In the genomic region with DNA sequence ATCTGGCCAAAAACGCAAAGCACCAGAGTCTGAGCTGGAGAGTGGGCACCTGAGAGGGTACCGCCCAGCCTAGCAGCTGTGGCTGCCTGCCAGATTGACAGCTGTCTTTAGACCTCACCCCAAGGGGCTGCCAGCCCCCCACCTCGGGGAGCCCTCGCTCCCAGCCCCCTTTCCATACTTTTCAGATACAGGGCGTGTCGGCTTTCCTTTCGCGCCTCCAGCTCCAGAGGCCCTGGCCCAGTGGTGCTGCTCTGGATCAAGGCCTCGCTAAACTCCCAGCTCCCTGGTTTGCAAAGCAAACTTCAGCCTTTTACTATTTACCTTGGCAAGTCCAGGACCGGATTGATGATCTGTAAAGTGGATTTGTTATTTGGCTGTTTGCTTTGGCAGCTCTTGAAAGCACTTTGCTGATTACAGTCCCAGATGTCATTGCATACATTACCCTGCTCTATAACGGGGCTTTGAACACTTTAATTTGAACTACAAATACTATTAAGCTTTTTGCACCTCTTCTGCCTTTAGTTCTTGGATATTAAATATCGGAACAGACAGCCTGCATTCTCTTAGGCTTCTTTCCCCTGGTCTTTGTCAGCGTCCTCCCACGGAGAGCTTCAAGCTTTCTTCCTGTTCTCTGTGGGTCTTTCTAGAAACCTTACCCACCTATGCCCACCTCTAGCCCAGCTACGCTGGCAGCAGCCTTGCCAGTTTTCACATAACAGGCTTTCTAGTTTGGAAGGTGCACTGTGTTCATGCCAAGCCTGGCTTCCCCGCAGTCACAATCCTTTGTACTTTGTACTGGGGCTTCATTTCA, we compare ENCODE assay signal across 14 cellular contexts.
A peak's percentile ranks its signal among the peaks of the same experiment; 100 is the strongest.
DNase-seq lines count a peak whose midpoint lies in the region; ATAC-seq and TF ChIP-seq lines count a peak whose summit lies in the region.
"Had no signal": no experiment of that assay in that cellular context is flagged by ENCODE, and none has a peak within 500 bp of the region (broad histone marks: within the 10 kb centered on the region; RNA-seq: fewer than 3 reads in every experiment).

No MANE protein-coding gene starts in this region.

- peak; percentile 92 for DNase-seq in DMS 273 (lab: John Stamatoyannopoulos, UW; ENCODE audit: unreplicated experiment)
- peak; percentile 45 for DNase-seq in NCI-H2107 (lab: John Stamatoyannopoulos, UW)
- DNase-seq in lung (ENCODE audit: low spot score): peak; percentile 49
- DNase-seq in activated T-cell treated with anti-CD3 and anti-CD28 coated beads, Interleukin-2, amount 50 U/mL, for 1 hour: no peak
- DNase-seq in AML-193 (lab: John Stamatoyannopoulos, UW): no peak
- DNase-seq: anterior cingulate cortex; hypothalamus; stimulated activated CD8-positive, alpha-beta memory T cell treated with anti-CD3 and anti-CD28 coated beads, Interleukin-4, amount 100 ng/mL, for 48 hours had no signal

- H3K27me3 Mint-ChIP-seq in brain: no peaks in the 10 kb centered on the region
- H3K27me3 Mint-ChIP-seq: B cell had no signal

- no peaks in the 10 kb centered on the region for H3K36me3 ChIP-seq in lung (ENCODE audit: control insufficient read depth in 2 of 2, insufficient read depth in 2 of 2, low read length in 2 of 2)

- peak overlapping the region in 1 of 2 donors; percentile 59 for H3K27ac ChIP-seq in lung (ENCODE audit: low read depth in 1 of 2, low read length in 1 of 2)
- H3K27ac ChIP-seq: HL-60 had no signal

- no peak for ATAC-seq in lung (ENCODE audit: insufficient read depth, low FRiP score)
- no peak for ATAC-seq in HG03196 (IDR thresholded peaks at IDR 0.05; ENCODE audit: unreplicated experiment)
- no peak for ATAC-seq in GM19452 (IDR thresholded peaks at IDR 0.05; ENCODE audit: unreplicated experiment)
- ATAC-seq: GM23338 had no signal

- H3K4me1 Mint-ChIP-seq in brain: peaks cover 27% of the 10 kb centered on the region
- H3K4me1 Mint-ChIP-seq: B cell had no signal

- H3K4me3 ChIP-seq in lung: no peak overlapping the region
- H3K4me3 ChIP-seq: GM23338 had no signal

- no peaks in the 10 kb centered on the region for H3K9me3 Mint-ChIP-seq in brain
- H3K9me3 Mint-ChIP-seq: GM23338 had no signal

- H3K36me3 Mint-ChIP-seq in brain: no peaks in the 10 kb centered on the region

- peak overlapping the region; percentile 48 to 85 (median 69) for H3K27ac Mint-ChIP-seq in brain
- H3K27ac Mint-ChIP-seq: B cell, GM23338 had no signal

- peak overlapping the region in 1 of 5 experiments; percentile 24 for H3K4me3 Mint-ChIP-seq in brain
- H3K4me3 Mint-ChIP-seq: B cell, GM23338 had no signal

- TF ChIP-seq CTCF in brain (conservative IDR thresholded peaks at IDR 0.05) (no peak), lung (IDR thresholded peaks at IDR 0.05; ENCODE audit: control extremely low read depth, extremely low read depth) (no peak)

- H3K27me3 ChIP-seq in lung (ENCODE audit: control insufficient read depth, insufficient read depth): no peaks in the 10 kb centered on the region

- H3K4me1 ChIP-seq in lung (ENCODE audit: control insufficient read depth in 2 of 2, insufficient read depth in 2 of 2, low read length in 2 of 2): peaks cover under 1 to 13% of the 10 kb centered on the region in 2 donors

- no peaks in the 10 kb centered on the region for H3K9me3 ChIP-seq in lung (ENCODE audit: control insufficient read depth in 2 of 2, insufficient read depth in 1 of 2, low read length in 1 of 2)

- 57 to 78% methylated on average over 16 of the region's 16 CpGs for WGBS in lung, 2 donors

Comparison
In these comparisons a context has a peak if more than half of its experiments do, and no peak if none do; other contexts are left out.
1. DNase-seq: peak in DMS 273 (single experiment), NCI-H2107 (single experiment) and lung (single experiment); none in activated T-cell treated with anti-CD3 and anti-CD28 coated beads, Interleukin-2, amount 50 U/mL, for 1 hour (single experiment) and AML-193 (0 of 2).